Comparison of ENCODE assay signal across 2 cellular contexts in genomic region chr15:87959080-87959479, GRCh38.
TF ChIP-seq lines count a peak whose summit lies in the region.

No MANE protein-coding gene starts in this region.

TF ChIP-seq in GM23338, 12 proteins besides CTCF, POLR2A, EP300 and RAD21 (continued from another document):
- TF ChIP-seq, protein P1, sequence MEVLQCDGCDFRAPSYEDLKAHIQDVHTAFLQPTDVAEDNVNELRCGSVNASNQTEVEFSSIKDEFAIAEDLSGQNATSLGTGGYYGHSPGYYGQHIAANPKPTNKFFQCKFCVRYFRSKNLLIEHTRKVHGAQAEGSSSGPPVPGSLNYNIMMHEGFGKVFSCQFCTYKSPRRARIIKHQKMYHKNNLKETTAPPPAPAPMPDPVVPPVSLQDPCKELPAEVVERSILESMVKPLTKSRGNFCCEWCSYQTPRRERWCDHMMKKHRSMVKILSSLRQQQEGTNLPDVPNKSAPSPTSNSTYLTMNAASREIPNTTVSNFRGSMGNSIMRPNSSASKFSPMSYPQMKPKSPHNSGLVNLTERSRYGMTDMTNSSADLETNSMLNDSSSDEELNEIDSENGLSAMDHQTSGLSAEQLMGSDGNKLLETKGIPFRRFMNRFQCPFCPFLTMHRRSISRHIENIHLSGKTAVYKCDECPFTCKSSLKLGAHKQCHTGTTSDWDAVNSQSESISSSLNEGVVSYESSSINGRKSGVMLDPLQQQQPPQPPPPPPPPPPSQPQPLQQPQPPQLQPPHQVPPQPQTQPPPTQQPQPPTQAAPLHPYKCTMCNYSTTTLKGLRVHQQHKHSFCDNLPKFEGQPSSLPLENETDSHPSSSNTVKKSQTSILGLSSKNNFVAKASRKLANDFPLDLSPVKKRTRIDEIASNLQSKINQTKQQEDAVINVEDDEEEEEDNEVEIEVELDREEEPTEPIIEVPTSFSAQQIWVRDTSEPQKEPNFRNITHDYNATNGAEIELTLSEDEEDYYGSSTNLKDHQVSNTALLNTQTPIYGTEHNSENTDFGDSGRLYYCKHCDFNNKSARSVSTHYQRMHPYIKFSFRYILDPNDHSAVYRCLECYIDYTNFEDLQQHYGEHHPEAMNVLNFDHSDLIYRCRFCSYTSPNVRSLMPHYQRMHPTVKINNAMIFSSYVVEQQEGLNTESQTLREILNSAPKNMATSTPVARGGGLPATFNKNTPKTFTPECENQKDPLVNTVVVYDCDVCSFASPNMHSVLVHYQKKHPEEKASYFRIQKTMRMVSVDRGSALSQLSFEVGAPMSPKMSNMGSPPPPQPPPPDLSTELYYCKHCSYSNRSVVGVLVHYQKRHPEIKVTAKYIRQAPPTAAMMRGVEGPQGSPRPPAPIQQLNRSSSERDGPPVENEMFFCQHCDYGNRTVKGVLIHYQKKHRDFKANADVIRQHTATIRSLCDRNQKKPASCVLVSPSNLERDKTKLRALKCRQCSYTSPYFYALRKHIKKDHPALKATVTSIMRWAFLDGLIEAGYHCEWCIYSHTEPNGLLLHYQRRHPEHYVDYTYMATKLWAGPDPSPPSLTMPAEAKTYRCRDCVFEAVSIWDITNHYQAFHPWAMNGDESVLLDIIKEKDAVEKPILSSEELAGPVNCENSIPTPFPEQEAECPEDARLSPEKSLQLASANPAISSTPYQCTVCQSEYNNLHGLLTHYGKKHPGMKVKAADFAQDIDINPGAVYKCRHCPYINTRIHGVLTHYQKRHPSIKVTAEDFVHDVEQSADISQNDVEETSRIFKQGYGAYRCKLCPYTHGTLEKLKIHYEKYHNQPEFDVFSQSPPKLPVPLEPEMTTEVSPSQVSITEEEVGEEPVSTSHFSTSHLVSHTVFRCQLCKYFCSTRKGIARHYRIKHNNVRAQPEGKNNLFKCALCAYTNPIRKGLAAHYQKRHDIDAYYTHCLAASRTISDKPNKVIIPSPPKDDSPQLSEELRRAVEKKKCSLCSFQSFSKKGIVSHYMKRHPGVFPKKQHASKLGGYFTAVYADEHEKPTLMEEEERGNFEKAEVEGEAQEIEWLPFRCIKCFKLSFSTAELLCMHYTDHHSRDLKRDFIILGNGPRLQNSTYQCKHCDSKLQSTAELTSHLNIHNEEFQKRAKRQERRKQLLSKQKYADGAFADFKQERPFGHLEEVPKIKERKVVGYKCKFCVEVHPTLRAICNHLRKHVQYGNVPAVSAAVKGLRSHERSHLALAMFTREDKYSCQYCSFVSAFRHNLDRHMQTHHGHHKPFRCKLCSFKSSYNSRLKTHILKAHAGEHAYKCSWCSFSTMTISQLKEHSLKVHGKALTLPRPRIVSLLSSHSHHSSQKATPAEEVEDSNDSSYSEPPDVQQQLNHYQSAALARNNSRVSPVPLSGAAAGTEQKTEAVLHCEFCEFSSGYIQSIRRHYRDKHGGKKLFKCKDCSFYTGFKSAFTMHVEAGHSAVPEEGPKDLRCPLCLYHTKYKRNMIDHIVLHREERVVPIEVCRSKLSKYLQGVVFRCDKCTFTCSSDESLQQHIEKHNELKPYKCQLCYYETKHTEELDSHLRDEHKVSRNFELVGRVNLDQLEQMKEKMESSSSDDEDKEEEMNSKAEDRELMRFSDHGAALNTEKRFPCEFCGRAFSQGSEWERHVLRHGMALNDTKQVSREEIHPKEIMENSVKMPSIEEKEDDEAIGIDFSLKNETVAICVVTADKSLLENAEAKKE (CRISPR knock-in tag; IDR thresholded peaks at IDR 0.05), result no peak
- TF ChIP-seq ZNF331 (CRISPR knock-in tag; IDR thresholded peaks at IDR 0.05; ENCODE audit: low read depth), result no peak
- TF ChIP-seq, protein P2, sequence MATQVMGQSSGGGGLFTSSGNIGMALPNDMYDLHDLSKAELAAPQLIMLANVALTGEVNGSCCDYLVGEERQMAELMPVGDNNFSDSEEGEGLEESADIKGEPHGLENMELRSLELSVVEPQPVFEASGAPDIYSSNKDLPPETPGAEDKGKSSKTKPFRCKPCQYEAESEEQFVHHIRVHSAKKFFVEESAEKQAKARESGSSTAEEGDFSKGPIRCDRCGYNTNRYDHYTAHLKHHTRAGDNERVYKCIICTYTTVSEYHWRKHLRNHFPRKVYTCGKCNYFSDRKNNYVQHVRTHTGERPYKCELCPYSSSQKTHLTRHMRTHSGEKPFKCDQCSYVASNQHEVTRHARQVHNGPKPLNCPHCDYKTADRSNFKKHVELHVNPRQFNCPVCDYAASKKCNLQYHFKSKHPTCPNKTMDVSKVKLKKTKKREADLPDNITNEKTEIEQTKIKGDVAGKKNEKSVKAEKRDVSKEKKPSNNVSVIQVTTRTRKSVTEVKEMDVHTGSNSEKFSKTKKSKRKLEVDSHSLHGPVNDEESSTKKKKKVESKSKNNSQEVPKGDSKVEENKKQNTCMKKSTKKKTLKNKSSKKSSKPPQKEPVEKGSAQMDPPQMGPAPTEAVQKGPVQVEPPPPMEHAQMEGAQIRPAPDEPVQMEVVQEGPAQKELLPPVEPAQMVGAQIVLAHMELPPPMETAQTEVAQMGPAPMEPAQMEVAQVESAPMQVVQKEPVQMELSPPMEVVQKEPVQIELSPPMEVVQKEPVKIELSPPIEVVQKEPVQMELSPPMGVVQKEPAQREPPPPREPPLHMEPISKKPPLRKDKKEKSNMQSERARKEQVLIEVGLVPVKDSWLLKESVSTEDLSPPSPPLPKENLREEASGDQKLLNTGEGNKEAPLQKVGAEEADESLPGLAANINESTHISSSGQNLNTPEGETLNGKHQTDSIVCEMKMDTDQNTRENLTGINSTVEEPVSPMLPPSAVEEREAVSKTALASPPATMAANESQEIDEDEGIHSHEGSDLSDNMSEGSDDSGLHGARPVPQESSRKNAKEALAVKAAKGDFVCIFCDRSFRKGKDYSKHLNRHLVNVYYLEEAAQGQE (IDR thresholded peaks at IDR 0.05; ENCODE audit: unreplicated experiment), result no peak
- no peak for TF ChIP-seq NANOG (IDR thresholded peaks at IDR 0.05; ENCODE audit: borderline replicate concordance)
- TF ChIP-seq STAT1 (IDR thresholded peaks at IDR 0.05; ENCODE audit: unreplicated experiment), result no peak
- TF ChIP-seq ZNF114 (CRISPR knock-in tag; IDR thresholded peaks at IDR 0.05), result no peak
- TF ChIP-seq, protein P3, sequence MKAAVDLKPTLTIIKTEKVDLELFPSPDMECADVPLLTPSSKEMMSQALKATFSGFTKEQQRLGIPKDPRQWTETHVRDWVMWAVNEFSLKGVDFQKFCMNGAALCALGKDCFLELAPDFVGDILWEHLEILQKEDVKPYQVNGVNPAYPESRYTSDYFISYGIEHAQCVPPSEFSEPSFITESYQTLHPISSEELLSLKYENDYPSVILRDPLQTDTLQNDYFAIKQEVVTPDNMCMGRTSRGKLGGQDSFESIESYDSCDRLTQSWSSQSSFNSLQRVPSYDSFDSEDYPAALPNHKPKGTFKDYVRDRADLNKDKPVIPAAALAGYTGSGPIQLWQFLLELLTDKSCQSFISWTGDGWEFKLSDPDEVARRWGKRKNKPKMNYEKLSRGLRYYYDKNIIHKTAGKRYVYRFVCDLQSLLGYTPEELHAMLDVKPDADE (IDR thresholded peaks at IDR 0.05), result no peak
- no peak for TF ChIP-seq JUNB (IDR thresholded peaks at IDR 0.05; ENCODE audit: unreplicated experiment)

TF ChIP-seq in WTC11, 78 proteins besides CTCF, POLR2A, EP300 and RAD21 (continued from another document):
- TF ChIP-seq, protein P4, sequence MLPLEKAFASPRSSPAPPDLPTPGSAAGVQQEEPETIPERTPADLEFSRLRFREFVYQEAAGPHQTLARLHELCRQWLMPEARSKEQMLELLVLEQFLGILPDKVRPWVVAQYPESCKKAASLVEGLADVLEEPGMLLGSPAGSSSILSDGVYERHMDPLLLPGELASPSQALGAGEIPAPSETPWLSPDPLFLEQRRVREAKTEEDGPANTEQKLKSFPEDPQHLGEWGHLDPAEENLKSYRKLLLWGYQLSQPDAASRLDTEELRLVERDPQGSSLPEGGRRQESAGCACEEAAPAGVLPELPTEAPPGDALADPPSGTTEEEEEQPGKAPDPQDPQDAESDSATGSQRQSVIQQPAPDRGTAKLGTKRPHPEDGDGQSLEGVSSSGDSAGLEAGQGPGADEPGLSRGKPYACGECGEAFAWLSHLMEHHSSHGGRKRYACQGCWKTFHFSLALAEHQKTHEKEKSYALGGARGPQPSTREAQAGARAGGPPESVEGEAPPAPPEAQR (CRISPR knock-in tag; IDR thresholded peaks at IDR 0.05), result no peak
- TF ChIP-seq ZNF416 (CRISPR knock-in tag; IDR thresholded peaks at IDR 0.05) (no peak), SMAD4 (CRISPR knock-in tag; IDR thresholded peaks at IDR 0.05) (no peak), JAZF1 (CRISPR knock-in tag; IDR thresholded peaks at IDR 0.05) (no peak), FOXJ3 (CRISPR knock-in tag; IDR thresholded peaks at IDR 0.05; ENCODE audit: borderline replicate concordance) (no peak), FOXK1 (CRISPR knock-in tag; IDR thresholded peaks at IDR 0.05) (no peak), HMGA2 (CRISPR knock-in tag; IDR thresholded peaks at IDR 0.05) (no peak), CDX4 (CRISPR knock-in tag; IDR thresholded peaks at IDR 0.05; ENCODE audit: borderline replicate concordance) (no peak)
- TF ChIP-seq, protein P5, sequence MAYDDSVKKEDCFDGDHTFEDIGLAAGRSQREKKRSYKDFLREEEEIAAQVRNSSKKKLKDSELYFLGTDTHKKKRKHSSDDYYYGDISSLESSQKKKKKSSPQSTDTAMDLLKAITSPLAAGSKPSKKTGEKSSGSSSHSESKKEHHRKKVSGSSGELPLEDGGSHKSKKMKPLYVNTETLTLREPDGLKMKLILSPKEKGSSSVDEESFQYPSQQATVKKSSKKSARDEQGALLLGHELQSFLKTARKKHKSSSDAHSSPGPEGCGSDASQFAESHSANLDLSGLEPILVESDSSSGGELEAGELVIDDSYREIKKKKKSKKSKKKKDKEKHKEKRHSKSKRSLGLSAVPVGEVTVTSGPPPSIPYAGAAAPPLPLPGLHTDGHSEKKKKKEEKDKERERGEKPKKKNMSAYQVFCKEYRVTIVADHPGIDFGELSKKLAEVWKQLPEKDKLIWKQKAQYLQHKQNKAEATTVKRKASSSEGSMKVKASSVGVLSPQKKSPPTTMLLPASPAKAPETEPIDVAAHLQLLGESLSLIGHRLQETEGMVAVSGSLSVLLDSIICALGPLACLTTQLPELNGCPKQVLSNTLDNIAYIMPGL (CRISPR knock-in tag; IDR thresholded peaks at IDR 0.05), result no peak
- TF ChIP-seq, protein P6, sequence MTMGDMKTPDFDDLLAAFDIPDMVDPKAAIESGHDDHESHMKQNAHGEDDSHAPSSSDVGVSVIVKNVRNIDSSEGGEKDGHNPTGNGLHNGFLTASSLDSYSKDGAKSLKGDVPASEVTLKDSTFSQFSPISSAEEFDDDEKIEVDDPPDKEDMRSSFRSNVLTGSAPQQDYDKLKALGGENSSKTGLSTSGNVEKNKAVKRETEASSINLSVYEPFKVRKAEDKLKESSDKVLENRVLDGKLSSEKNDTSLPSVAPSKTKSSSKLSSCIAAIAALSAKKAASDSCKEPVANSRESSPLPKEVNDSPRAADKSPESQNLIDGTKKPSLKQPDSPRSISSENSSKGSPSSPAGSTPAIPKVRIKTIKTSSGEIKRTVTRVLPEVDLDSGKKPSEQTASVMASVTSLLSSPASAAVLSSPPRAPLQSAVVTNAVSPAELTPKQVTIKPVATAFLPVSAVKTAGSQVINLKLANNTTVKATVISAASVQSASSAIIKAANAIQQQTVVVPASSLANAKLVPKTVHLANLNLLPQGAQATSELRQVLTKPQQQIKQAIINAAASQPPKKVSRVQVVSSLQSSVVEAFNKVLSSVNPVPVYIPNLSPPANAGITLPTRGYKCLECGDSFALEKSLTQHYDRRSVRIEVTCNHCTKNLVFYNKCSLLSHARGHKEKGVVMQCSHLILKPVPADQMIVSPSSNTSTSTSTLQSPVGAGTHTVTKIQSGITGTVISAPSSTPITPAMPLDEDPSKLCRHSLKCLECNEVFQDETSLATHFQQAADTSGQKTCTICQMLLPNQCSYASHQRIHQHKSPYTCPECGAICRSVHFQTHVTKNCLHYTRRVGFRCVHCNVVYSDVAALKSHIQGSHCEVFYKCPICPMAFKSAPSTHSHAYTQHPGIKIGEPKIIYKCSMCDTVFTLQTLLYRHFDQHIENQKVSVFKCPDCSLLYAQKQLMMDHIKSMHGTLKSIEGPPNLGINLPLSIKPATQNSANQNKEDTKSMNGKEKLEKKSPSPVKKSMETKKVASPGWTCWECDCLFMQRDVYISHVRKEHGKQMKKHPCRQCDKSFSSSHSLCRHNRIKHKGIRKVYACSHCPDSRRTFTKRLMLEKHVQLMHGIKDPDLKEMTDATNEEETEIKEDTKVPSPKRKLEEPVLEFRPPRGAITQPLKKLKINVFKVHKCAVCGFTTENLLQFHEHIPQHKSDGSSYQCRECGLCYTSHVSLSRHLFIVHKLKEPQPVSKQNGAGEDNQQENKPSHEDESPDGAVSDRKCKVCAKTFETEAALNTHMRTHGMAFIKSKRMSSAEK (CRISPR knock-in tag; IDR thresholded peaks at IDR 0.05; ENCODE audit: borderline replicate concordance), result no peak
